ENCODE assay signal across 9 cellular contexts in genomic region chr16:3158014-3158497, GRCh38. TPM values are rescaled to one million over a fixed set of nuclear protein-coding genes. Genes with fewer than 3 reads are reported as not detected.
DNase-seq lines count a peak whose midpoint lies in the region; ATAC-seq and TF ChIP-seq lines count a peak whose summit lies in the region.
"Had no signal": no experiment of that assay in that cellular context is flagged by ENCODE, and none has a peak within 500 bp of the region (broad histone marks: within the 10 kb centered on the region; RNA-seq: fewer than 3 reads in every experiment).

No MANE protein-coding gene starts in this region.

- intact Hi-C loops in CD4-positive, alpha-beta T cell (cut with DNase I, micrococcal nuclease), result loop anchor here (1.0 to 10.0 kb wide), 4 partner anchors 8 to 287 kb away; partner anchors contain the start of genes ZNF213 (in 2 of the 2), NAA60 (in 1 of the 2) and ZNF597 (in 1 of the 2)

- H3K4me1 Mint-ChIP-seq in CD4-positive, alpha-beta T cell (ENCODE audit: low read depth), result peaks cover 18% of the 10 kb centered on the region
- H3K4me1 Mint-ChIP-seq in stimulated activated memory B cell treated with anti-CD40 and anti-IgM and Interleukin-4, amounts not matched to agents 10 μg/mL and 1 μg/mL and 100 μg/mL, for 72 hours, result peaks cover 24% of the 10 kb centered on the region

- H3K27me3 Mint-ChIP-seq in CD4-positive, alpha-beta T cell, result peaks cover 7% of the 10 kb centered on the region
- peaks cover 8% of the 10 kb centered on the region for H3K27me3 Mint-ChIP-seq in stimulated activated memory B cell treated with anti-CD40 and anti-IgM and Interleukin-4, amounts not matched to agents 10 μg/mL and 1 μg/mL and 100 μg/mL, for 72 hours

- peak overlapping the region; percentile 24 for H3K9ac ChIP-seq in iPS-15b (ENCODE audit: low read depth, low read length)

- CTCF ChIA-PET in CD4-positive, alpha-beta T cell (lab: Charles Lee), result interaction anchor here (0.7 to 2.5 kb wide), 7 partner anchors 8 to 342 kb away, joined by 3 to 15 read pairs (median 3); partner anchors contain the start of gene CLUAP1

- peaks cover 4% of the 10 kb centered on the region for H3K9me3 Mint-ChIP-seq in CD4-positive, alpha-beta T cell
- no peaks in the 10 kb centered on the region for H3K9me3 Mint-ChIP-seq in activated naive CD4-positive, alpha-beta T cell treated with anti-CD3 and anti-CD28 coated beads, Interleukin-2, amount 50 U/mL, for 72 hours
- H3K9me3 Mint-ChIP-seq in stimulated activated memory B cell treated with anti-CD40 and anti-IgM and Interleukin-4, amounts not matched to agents 10 μg/mL and 1 μg/mL and 100 μg/mL, for 72 hours, result peaks cover 6% of the 10 kb centered on the region

- peaks cover 27% of the 10 kb centered on the region for H3K36me3 Mint-ChIP-seq in CD4-positive, alpha-beta T cell (ENCODE audit: low read depth)
- H3K36me3 Mint-ChIP-seq in activated naive CD4-positive, alpha-beta T cell treated with anti-CD3 and anti-CD28 coated beads, Interleukin-2, amount 50 U/mL, for 72 hours, result peaks cover 0 to 13% of the 10 kb centered on the region in 2 donors
- no peaks in the 10 kb centered on the region for H3K36me3 Mint-ChIP-seq in stimulated activated memory B cell treated with anti-CD40 and anti-IgM and Interleukin-4, amounts not matched to agents 10 μg/mL and 1 μg/mL and 100 μg/mL, for 72 hours

- no peaks in the 10 kb centered on the region for H3K27me3 ChIP-seq in CD4-positive, alpha-beta T cell (ENCODE audit: control insufficient read depth, insufficient read depth, low read length)
- H3K27me3 ChIP-seq in iPS-15b (ENCODE audit: control insufficient read depth, insufficient read depth, low read length), result peaks cover 24% of the 10 kb centered on the region

- POLR2A ChIA-PET in CD4-positive, alpha-beta T cell (lab: Charles Lee), result interaction anchor here (0.6 to 4.8 kb wide), 28 partner anchors 9 to 1547 kb away, joined by 3 to 57 read pairs (median 4); partner anchors contain the start of genes HCFC1R1, NLRC3, TNFRSF12A and ZNF174

- peak in 3 of 10 experiments; percentile 10 to 43 (median 12) for DNase-seq in CD4-positive, alpha-beta T cell
- DNase-seq in activated naive CD4-positive, alpha-beta T cell treated with anti-CD3 and anti-CD28 coated beads, Interleukin-2, amount 50 U/mL, for 72 hours (ENCODE audit: low spot score in 2 of 2), result no peak
- DNase-seq in iPS-NIHi11 (ENCODE audit: low spot score), result no peak
- DNase-seq in foreskin melanocyte, result no peak

- peak overlapping the region; percentile 39 for H3K27ac ChIP-seq in CD4-positive, alpha-beta T cell (ENCODE audit: low read depth, low read length)

- no peak for TF ChIP-seq CTCF in CD4-positive, alpha-beta T cell (IDR thresholded peaks at IDR 0.05)

- H3K9me3 ChIP-seq in CD4-positive, alpha-beta T cell (ENCODE audit: control insufficient read depth, low read length), result peaks cover 19% of the 10 kb centered on the region
- H3K9me3 ChIP-seq in iPS-15b (ENCODE audit: control insufficient read depth, insufficient read depth, low read length), result no peaks in the 10 kb centered on the region

- H3K4me3 ChIP-seq in iPS-15b (ENCODE audit: low read depth, low read length), result peak overlapping the region; percentile 82

- H3K4me1 ChIP-seq in iPS-15b (ENCODE audit: control insufficient read depth, insufficient read depth, low read length), result no peaks in the 10 kb centered on the region

- no peak for ATAC-seq in CD4-positive, alpha-beta T cell (ENCODE audit: poor library complexity)
- ATAC-seq in HG03354 (IDR thresholded peaks at IDR 0.05; ENCODE audit: poor library complexity, severe bottlenecking, unreplicated experiment) (peak; percentile 6), GM19397 (IDR thresholded peaks at IDR 0.05; ENCODE audit: unreplicated experiment) (no peak)
- ATAC-seq in activated naive CD4-positive, alpha-beta T cell treated with anti-CD3 and anti-CD28 coated beads, Interleukin-2, amount 50 U/mL, for 72 hours, result peak; percentile 18 to 27
- no peak for ATAC-seq in stimulated activated memory B cell treated with anti-CD40 and anti-IgM and Interleukin-4, amounts not matched to agents 10 μg/mL and 1 μg/mL and 100 μg/mL, for 72 hours

- H3K4me3 Mint-ChIP-seq in CD4-positive, alpha-beta T cell, result peak overlapping the region; percentile 92
- H3K4me3 Mint-ChIP-seq in stimulated activated memory B cell treated with anti-CD40 and anti-IgM and Interleukin-4, amounts not matched to agents 10 μg/mL and 1 μg/mL and 100 μg/mL, for 72 hours, result peak overlapping the region; percentile 90

- peak overlapping the region; percentile 97 for H3K27ac Mint-ChIP-seq in CD4-positive, alpha-beta T cell
- peak overlapping the region; percentile 28 to 84 for H3K27ac Mint-ChIP-seq in activated naive CD4-positive, alpha-beta T cell treated with anti-CD3 and anti-CD28 coated beads, Interleukin-2, amount 50 U/mL, for 72 hours
- H3K27ac Mint-ChIP-seq in stimulated activated memory B cell treated with anti-CD40 and anti-IgM and Interleukin-4, amounts not matched to agents 10 μg/mL and 1 μg/mL and 100 μg/mL, for 72 hours, result peak overlapping the region; percentile 83

- no peaks in the 10 kb centered on the region for H3K36me3 ChIP-seq in iPS-15b (ENCODE audit: control insufficient read depth, insufficient read depth, low read length)

RNA-seq across cellular contexts. Expression of gene ZNF213, which starts 23.2 kb away (rescaled TPM):
- total RNA-seq in CD4-positive, alpha-beta T cell, result 1 to 10 TPM; 1.6 to 2.2 TPM
- 1 to 10 TPM; 6.1 to 8.2 TPM for total RNA-seq in activated naive CD4-positive, alpha-beta T cell treated with anti-CD3 and anti-CD28 coated beads, Interleukin-2, amount 50 U/mL, for 72 hours

RNA-seq across cellular contexts. Expression of gene OR1F1, which starts 29.9 kb away (rescaled TPM):
- not detected for total RNA-seq in CD4-positive, alpha-beta T cell
- total RNA-seq in activated naive CD4-positive, alpha-beta T cell treated with anti-CD3 and anti-CD28 coated beads, Interleukin-2, amount 50 U/mL, for 72 hours, result not detected
- total RNA-seq: LHCN-M2 had no signal

RNA-seq across cellular contexts. Expression of gene ZNF205, which starts 45.7 kb away (rescaled TPM):
- not detected for total RNA-seq in CD4-positive, alpha-beta T cell
- under 1 TPM in 1 of 2 donors, not detected in 1; 0.18 TPM for total RNA-seq in activated naive CD4-positive, alpha-beta T cell treated with anti-CD3 and anti-CD28 coated beads, Interleukin-2, amount 50 U/mL, for 72 hours

RNA-seq across cellular contexts. Expression of gene ZSCAN10, which starts 59.0 kb away (rescaled TPM):
- total RNA-seq in CD4-positive, alpha-beta T cell, result under 1 TPM; 0.36 to 0.56 TPM
- total RNA-seq in activated naive CD4-positive, alpha-beta T cell treated with anti-CD3 and anti-CD28 coated beads, Interleukin-2, amount 50 U/mL, for 72 hours, result under 1 TPM; 0.14 to 0.68 TPM
- total RNA-seq: LHCN-M2 had no signal

Comparison
In these comparisons a context has a peak if more than half of its experiments do, and no peak if none do; other contexts are left out.
1. ATAC-seq: peak in HG03354 (single experiment) and activated naive CD4-positive, alpha-beta T cell treated with anti-CD3 and anti-CD28 coated beads, Interleukin-2, amount 50 U/mL, for 72 hours (2 of 2); none in CD4-positive, alpha-beta T cell (single experiment), stimulated activated memory B cell treated with anti-CD40 and anti-IgM and Interleukin-4, amounts not matched to agents 10 μg/mL and 1 μg/mL and 100 μg/mL, for 72 hours (single experiment) and GM19397 (single experiment).
2. Peak in every context shown above with its lines, with median percentiles within 50 percentile points of each other: H3K27ac Mint-ChIP-seq.